ENCODE assay signal across 8 cellular contexts in genomic region chr1:109620396-109620817, GRCh38. TPM values are rescaled to one million over a fixed set of nuclear protein-coding genes. Genes with fewer than 3 reads are reported as not detected.
DNase-seq lines count a peak whose midpoint lies in the region; ATAC-seq and TF ChIP-seq lines count a peak whose summit lies in the region.

No MANE protein-coding gene starts in this region.

- H3K9me3 Mint-ChIP-seq in IgD-negative memory B cell: no peaks in the 10 kb centered on the region

- peaks cover 45 to 48% (median 48%) of the 10 kb centered on the region in 3 donors for H3K4me1 Mint-ChIP-seq in IgD-negative memory B cell

- H3K27ac ChIP-seq in gastrocnemius medialis: peak overlapping the region; percentile 62 to 73 (median 71)

- H3K27ac Mint-ChIP-seq in IgD-negative memory B cell: peak overlapping the region; percentile 89 to 94 (median 93)

- no peaks in the 10 kb centered on the region for H3K27me3 Mint-ChIP-seq in IgD-negative memory B cell

- intact Hi-C loops in gastrocnemius medialis (cut with DNase I; ENCODE audit: low total_unique reads): loop anchor here (2.0 kb wide), 1 partner anchor 74 kb away; no protein-coding TSS in a partner anchor

- peaks cover 2% of the 10 kb centered on the region for H3K36me3 Mint-ChIP-seq in IgD-negative memory B cell

- H3K36me3 ChIP-seq in gastrocnemius medialis: no peaks in the 10 kb centered on the region

- in situ Hi-C loops in astrocyte of the cerebellum (cut with HindIII; ENCODE audit: low sequenced_read_pairs) (no loop called here), gastrocnemius medialis (cut with MboI; ENCODE audit: low sequenced_read_pairs in 4 of 4) (loop anchor here (5.0 to 10.0 kb wide), 3 partner anchors 73 to 364 kb away; partner anchors contain the start of genes GNAI3 (in 4 of the 4) and AHCYL1 (in 1 of the 4))

- H3K4me3 ChIP-seq in astrocyte of the cerebellum (ENCODE audit: low read depth, low read length): peak overlapping the region; percentile 91
- peak overlapping the region; percentile 70 for H3K4me3 ChIP-seq in iPS-11a (ENCODE audit: low read depth, low read length)
- peak overlapping the region; percentile 64 to 87 (median 66) for H3K4me3 ChIP-seq in gastrocnemius medialis

- no peak for TF ChIP-seq POLR2A in gastrocnemius medialis (IDR thresholded peaks at IDR 0.05)

- peaks cover 4 to 24% of the 10 kb centered on the region in 2 donors for H3K4me1 ChIP-seq in gastrocnemius medialis

- H3K4me3 Mint-ChIP-seq in IgD-negative memory B cell: peak overlapping the region; percentile 91 to 99 (median 96)

- ATAC-seq in gastrocnemius medialis: peak; percentile 41 to 53

- H3K9me3 ChIP-seq in gastrocnemius medialis: no peaks in the 10 kb centered on the region

- peaks cover 0 to 4% (median 0%) of the 10 kb centered on the region in 3 donors for H3K27me3 ChIP-seq in gastrocnemius medialis

- TF ChIP-seq CTCF in astrocyte of the cerebellum (IDR thresholded peaks at IDR 0.05; ENCODE audit: low read depth, low read length, missing control alignments) (no peak), gastrocnemius medialis (IDR thresholded peaks at IDR 0.05 in 4 of 5, conservative IDR thresholded peaks at IDR 0.05 in 1 of 5) (no peak)

- DNase-seq in NCI-H446 (lab: John Stamatoyannopoulos, UW): peak; percentile 9 to 35
- no peak for DNase-seq in NCI-H446 treated with DMSO at 0.1 percent for 48 hours (lab: John Stamatoyannopoulos, UW)
- DNase-seq in astrocyte of the cerebellum (ENCODE audit: low read depth): no peak
- DNase-seq in gastrocnemius medialis: no peak
- DNase-seq in occipital lobe (lab: John Stamatoyannopoulos, UW): no peak
- DNase-seq in mesenteric fat pad (ENCODE audit: low spot score): no peak

RNA-seq across cellular contexts. Expression of gene AMPD2, which starts 0.8 kb away (rescaled TPM):
- 40.7 TPM for polyA plus RNA-seq in IgD-negative memory B cell
- total RNA-seq in gastrocnemius medialis (10 to 100 TPM in 2 of 4 donors, 1 to 10 TPM in 2; 5.3 to 19.4 (median 10.4) TPM), occipital lobe (49.4 TPM), mesenteric fat pad (63.1 TPM)

RNA-seq across cellular contexts. Expression of gene GNAT2, which starts 1.0 kb away (rescaled TPM):
- polyA plus RNA-seq in IgD-negative memory B cell: not detected
- total RNA-seq in gastrocnemius medialis: not detected
- total RNA-seq in occipital lobe: not detected
- total RNA-seq in mesenteric fat pad: not detected

RNA-seq across cellular contexts. Expression of gene GSTM4, which starts 35.5 kb away (rescaled TPM):
- polyA plus RNA-seq in IgD-negative memory B cell: 22.3 TPM
- total RNA-seq in gastrocnemius medialis (10 to 100 TPM; 18.1 to 28.9 (median 25.0) TPM), occipital lobe (4.7 TPM), mesenteric fat pad (22.6 TPM)

RNA-seq across cellular contexts. Expression of gene GSTM2, which starts 47.5 kb away (rescaled TPM):
- 11.6 TPM for polyA plus RNA-seq in IgD-negative memory B cell
- total RNA-seq in gastrocnemius medialis (10 to 100 TPM; 29.2 to 41.4 (median 39.0) TPM), occipital lobe (9.2 TPM), mesenteric fat pad (51.2 TPM)

Comparison
In these comparisons a context has a peak if more than half of its experiments do, and no peak if none do; other contexts are left out.
1. DNase-seq: peak in NCI-H446 (2 of 2); none in NCI-H446 treated with DMSO at 0.1 percent for 48 hours (single experiment), astrocyte of the cerebellum (single experiment), gastrocnemius medialis (0 of 2), occipital lobe (single experiment) and mesenteric fat pad (single experiment).
2. Peak in every context shown above with its lines, with median percentiles within 50 percentile points of each other: H3K4me3 ChIP-seq.